1 cellular context compared by ENCODE assay signal in the genomic region with DNA sequence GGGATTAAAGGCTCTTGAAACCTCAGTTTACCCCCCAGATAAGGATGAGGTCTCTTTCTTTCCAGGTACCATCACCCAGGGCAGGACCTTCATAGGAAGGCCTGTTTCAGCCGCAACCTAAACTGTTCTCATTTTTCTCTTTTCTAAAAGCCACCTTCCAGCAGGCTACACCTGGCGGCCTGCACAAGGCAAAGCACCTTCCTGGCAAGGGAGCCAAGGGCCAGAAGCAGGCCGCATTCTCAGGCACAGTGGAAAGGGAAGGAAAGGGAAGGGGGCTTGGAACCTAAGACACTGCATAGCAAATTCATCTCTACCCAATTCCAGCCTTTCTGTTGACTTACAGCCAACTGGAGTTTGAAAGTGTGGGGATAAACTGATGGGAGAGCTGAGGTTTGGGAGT.
TF ChIP-seq lines count a peak whose summit lies in the region.

No MANE protein-coding gene starts in this region.

TF ChIP-seq in GM23338, 12 proteins besides CTCF, POLR2A, EP300 and RAD21 (continued from another document):
- TF ChIP-seq ETS1 (IDR thresholded peaks at IDR 0.05) (no peak), NANOG (IDR thresholded peaks at IDR 0.05; ENCODE audit: borderline replicate concordance) (no peak)
